In the genomic region with DNA sequence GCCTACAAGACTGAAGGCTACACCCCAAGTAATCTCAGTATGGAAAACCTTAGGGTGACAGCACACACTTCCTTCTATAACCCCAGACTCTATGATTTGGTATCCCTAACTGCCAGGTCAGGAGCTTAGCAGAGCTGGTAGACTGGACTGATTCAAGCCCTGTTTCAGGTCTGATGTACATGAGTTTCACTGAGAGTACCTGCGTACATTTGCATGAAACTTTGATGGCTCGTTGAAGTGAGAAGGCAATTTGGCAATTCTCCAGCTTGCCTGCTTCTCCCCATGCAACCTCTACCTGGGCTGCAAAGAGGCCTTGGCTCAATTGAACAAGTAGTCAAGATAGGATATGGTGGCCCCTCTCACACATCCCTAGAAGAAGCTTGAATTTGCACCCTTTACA, we compare ENCODE assay signal across 25 cellular contexts.
"Had no signal": no experiment of that assay in that cellular context is flagged by ENCODE, and none has a peak within 500 bp of the region (broad histone marks: within the 10 kb centered on the region; RNA-seq: fewer than 3 reads in every experiment).

No MANE protein-coding gene starts in this region.

- H3K27me3 ChIP-seq: gastroesophageal sphincter, heart right ventricle, sigmoid colon, stomach, thyroid gland had no signal

- H3K4me1 ChIP-seq: heart right ventricle, left ventricle myocardium inferior, lower lobe of right lung, prostate gland, stomach, thyroid gland had no signal

- H3K36me3 ChIP-seq: gastroesophageal sphincter, heart right ventricle, left ventricle myocardium inferior, lower lobe of right lung, prostate gland, sigmoid colon, stomach, thyroid gland had no signal

- H3K27ac ChIP-seq: coronary artery, gastroesophageal sphincter, heart right ventricle, left ventricle myocardium inferior, lower lobe of right lung, prostate gland, sigmoid colon, stomach, thyroid gland had no signal

- H3K9me3 ChIP-seq: gastroesophageal sphincter, heart right ventricle, left ventricle myocardium inferior, lower lobe of right lung, prostate gland, sigmoid colon, stomach, thyroid gland had no signal

- DNase-seq: dermis blood vessel endothelial cell; effector memory CD4-positive, alpha-beta T cell; foreskin fibroblast; heart right ventricle; hippocampal formation; immature natural killer cell; islet precursor cell; kidney glomerular epithelial cell; left colon; left ventricle myocardium inferior; lower lobe of right lung; naive thymus-derived CD8-positive, alpha-beta T cell; nephron progenitor cell; nucleus accumbens; right cardiac atrium; sigmoid colon; stimulated activated CD4-positive, alpha-beta T cell treated with anti-CD3 and anti-CD28 coated beads, Interleukin-2, amount 100 ng/mL, for 24 hours; stimulated activated CD4-positive, alpha-beta T cell treated with anti-CD3 and anti-CD28 coated beads, Interleukin-4, amount 100 ng/mL, for 24 hours; stimulated activated naive CD4-positive, alpha-beta T cell treated with Interleukin-2 at 50 U/mL for 16 hours; stomach; thyroid gland; trophoblast cell had no signal

- H3K4me3 ChIP-seq: coronary artery, gastroesophageal sphincter, heart right ventricle, left ventricle myocardium inferior, lower lobe of right lung, prostate gland, sigmoid colon, stomach, thyroid gland had no signal
